Comparison of ENCODE assay signal across 1 cellular context in the genomic region with DNA sequence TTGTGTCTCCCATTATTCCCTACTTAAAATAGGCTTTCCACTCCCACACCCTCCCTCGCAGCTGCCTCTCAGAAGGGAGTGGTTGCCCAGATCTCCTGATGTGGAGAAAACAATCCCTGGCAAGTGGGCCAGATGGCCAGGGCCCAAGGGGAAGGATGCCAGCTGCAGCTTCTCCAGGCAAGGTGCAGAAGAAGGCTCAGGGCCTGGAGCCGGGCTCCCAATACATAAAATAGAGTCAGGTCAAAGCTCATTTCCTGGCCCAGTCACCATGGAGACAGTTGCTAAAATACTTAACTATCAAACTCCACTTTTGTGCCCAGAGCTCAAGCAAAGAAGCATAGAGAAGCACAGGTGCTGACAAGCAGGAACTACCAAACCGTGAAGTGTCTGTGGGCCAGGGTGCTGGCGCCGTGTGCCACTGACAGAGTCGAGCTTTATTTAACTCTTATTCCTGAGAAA.
TF ChIP-seq lines count a peak whose summit lies in the region.

No MANE protein-coding gene starts in this region.

TF ChIP-seq in SK-N-SH, 30 proteins besides CTCF, POLR2A, EP300 and RAD21:
- TF ChIP-seq, protein P1, sequence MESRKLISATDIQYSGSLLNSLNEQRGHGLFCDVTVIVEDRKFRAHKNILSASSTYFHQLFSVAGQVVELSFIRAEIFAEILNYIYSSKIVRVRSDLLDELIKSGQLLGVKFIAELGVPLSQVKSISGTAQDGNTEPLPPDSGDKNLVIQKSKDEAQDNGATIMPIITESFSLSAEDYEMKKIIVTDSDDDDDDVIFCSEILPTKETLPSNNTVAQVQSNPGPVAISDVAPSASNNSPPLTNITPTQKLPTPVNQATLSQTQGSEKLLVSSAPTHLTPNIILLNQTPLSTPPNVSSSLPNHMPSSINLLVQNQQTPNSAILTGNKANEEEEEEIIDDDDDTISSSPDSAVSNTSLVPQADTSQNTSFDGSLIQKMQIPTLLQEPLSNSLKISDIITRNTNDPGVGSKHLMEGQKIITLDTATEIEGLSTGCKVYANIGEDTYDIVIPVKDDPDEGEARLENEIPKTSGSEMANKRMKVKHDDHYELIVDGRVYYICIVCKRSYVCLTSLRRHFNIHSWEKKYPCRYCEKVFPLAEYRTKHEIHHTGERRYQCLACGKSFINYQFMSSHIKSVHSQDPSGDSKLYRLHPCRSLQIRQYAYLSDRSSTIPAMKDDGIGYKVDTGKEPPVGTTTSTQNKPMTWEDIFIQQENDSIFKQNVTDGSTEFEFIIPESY (IDR thresholded peaks at IDR 0.05; ENCODE audit: borderline replicate concordance, low read depth): no peak
- no peak for TF ChIP-seq GABPA (IDR thresholded peaks at IDR 0.05; ENCODE audit: low read depth)
- no peak for TF ChIP-seq YY1 (IDR thresholded peaks at IDR 0.05; ENCODE audit: low read depth)
- no peak for TF ChIP-seq RCOR1 (IDR thresholded peaks at IDR 0.05; ENCODE audit: low read length)
- TF ChIP-seq FOXJ3 (CRISPR knock-in tag; IDR thresholded peaks at IDR 0.05): no peak
- TF ChIP-seq, protein P2, sequence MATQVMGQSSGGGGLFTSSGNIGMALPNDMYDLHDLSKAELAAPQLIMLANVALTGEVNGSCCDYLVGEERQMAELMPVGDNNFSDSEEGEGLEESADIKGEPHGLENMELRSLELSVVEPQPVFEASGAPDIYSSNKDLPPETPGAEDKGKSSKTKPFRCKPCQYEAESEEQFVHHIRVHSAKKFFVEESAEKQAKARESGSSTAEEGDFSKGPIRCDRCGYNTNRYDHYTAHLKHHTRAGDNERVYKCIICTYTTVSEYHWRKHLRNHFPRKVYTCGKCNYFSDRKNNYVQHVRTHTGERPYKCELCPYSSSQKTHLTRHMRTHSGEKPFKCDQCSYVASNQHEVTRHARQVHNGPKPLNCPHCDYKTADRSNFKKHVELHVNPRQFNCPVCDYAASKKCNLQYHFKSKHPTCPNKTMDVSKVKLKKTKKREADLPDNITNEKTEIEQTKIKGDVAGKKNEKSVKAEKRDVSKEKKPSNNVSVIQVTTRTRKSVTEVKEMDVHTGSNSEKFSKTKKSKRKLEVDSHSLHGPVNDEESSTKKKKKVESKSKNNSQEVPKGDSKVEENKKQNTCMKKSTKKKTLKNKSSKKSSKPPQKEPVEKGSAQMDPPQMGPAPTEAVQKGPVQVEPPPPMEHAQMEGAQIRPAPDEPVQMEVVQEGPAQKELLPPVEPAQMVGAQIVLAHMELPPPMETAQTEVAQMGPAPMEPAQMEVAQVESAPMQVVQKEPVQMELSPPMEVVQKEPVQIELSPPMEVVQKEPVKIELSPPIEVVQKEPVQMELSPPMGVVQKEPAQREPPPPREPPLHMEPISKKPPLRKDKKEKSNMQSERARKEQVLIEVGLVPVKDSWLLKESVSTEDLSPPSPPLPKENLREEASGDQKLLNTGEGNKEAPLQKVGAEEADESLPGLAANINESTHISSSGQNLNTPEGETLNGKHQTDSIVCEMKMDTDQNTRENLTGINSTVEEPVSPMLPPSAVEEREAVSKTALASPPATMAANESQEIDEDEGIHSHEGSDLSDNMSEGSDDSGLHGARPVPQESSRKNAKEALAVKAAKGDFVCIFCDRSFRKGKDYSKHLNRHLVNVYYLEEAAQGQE (IDR thresholded peaks at IDR 0.05; ENCODE audit: low read depth, low read length): no peak
- no peak for TF ChIP-seq FOSL2 (IDR thresholded peaks at IDR 0.05; ENCODE audit: borderline replicate concordance, low read depth)
- no peak for TF ChIP-seq ELF1 (IDR thresholded peaks at IDR 0.05)
- TF ChIP-seq TAF1 (IDR thresholded peaks at IDR 0.05; ENCODE audit: borderline replicate concordance, low read depth, low read length): no peak
- TF ChIP-seq MXI1 (IDR thresholded peaks at IDR 0.05; ENCODE audit: low read depth, low read length): no peak
- no peak for TF ChIP-seq TCF12 (IDR thresholded peaks at IDR 0.05)
TF ChIP-seq in SK-N-SH: peak in this region for 0.
